In the genomic region with DNA sequence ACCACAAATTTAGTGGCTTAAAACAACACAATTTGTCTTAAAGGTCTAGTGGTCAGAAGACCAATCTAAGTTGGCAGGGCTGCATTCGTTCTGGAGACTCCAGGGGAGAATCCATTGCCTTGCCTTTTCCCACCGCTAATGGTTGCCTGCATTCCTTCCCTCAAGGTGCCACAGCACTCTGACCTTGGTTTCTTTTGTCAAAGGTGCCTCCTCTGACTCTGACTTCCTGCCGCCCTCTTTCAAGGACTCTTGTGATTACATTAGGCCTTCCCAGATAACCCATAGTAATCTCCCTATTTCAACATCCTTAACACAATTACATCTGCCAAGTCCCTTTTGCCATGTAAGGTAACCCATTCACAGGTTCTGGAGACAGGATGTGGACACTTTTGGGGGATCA, we compare ENCODE assay signal across 16 cellular contexts.
DNase-seq lines count a peak whose midpoint lies in the region; ATAC-seq and TF ChIP-seq lines count a peak whose summit lies in the region.
"Had no signal": no experiment of that assay in that cellular context is flagged by ENCODE, and none has a peak within 500 bp of the region (broad histone marks: within the 10 kb centered on the region; RNA-seq: fewer than 3 reads in every experiment).

No MANE protein-coding gene starts in this region.

- no peaks in the 10 kb centered on the region for H4K20me1 ChIP-seq in H9 (ENCODE audit: control insufficient read depth, insufficient read depth, insufficient read length)

- no peaks in the 10 kb centered on the region for H3K27me3 ChIP-seq in H9 (ENCODE audit: insufficient read depth, low read length)
- H3K27me3 ChIP-seq: SJCRH30 had no signal

- no peaks in the 10 kb centered on the region for H3K23me2 ChIP-seq in H9 (ENCODE audit: insufficient read length, low read depth, low read length, poor library complexity, severe bottlenecking)

- no peak overlapping the region for H3K18ac ChIP-seq in H9 (ENCODE audit: insufficient read length, low read depth, low read length)

- no peaks in the 10 kb centered on the region for H3K9me3 ChIP-seq in H9 (ENCODE audit: control insufficient read depth, low read depth, low read length)
- H3K9me3 ChIP-seq: SJCRH30 had no signal

- no peak overlapping the region for H3K23ac ChIP-seq in H9 (ENCODE audit: insufficient read length, low read depth, low read length)

- H2BK120ac ChIP-seq in H9 (ENCODE audit: low read depth, low read length, poor library complexity, severe bottlenecking) = no peak overlapping the region

- H2BK12ac ChIP-seq in H9 (ENCODE audit: insufficient read length, low read depth, low read length) = no peak overlapping the region

- H3K79me1 ChIP-seq in H9 (ENCODE audit: insufficient read depth, low read depth, low read length, poor library complexity, severe bottlenecking) = no peaks in the 10 kb centered on the region

- H3K56ac ChIP-seq in H9 (ENCODE audit: insufficient read length, low read depth, low read length) = no peak overlapping the region

- H3K4me1 ChIP-seq in H9 (ENCODE audit: insufficient read depth, low read length) = no peaks in the 10 kb centered on the region; the same call in 1 of the 2 replicates
- H3K4me1 ChIP-seq: SJCRH30 had no signal

- H3K36me3 Mint-ChIP-seq in H9 (ENCODE audit: insufficient read depth in 1 of 3, low read depth in 3 of 3) (peaks cover 2 to 8% (median 6%) of the 10 kb centered on the region in 3 experiments; a peak in 5 of 7 replicates), WTC11 (peaks cover 15% of the 10 kb centered on the region)
- H3K36me3 Mint-ChIP-seq: IgD-negative memory B cell had no signal

- POLR2A ChIA-PET in WTC11 (lab: Charles Lee) = no interaction called here

- H3K4me3 Mint-ChIP-seq in H9 = no peak overlapping the region
- H3K4me3 Mint-ChIP-seq in WTC11 = no peak overlapping the region
- H3K4me3 Mint-ChIP-seq: IgD-negative memory B cell had no signal

- H4K5ac ChIP-seq in H9 (ENCODE audit: insufficient read length, low read depth, low read length) = no peak overlapping the region

- TF ChIP-seq CTCF in H9 (conservative IDR thresholded peaks at IDR 0.05) (no peak), WTC11 (IDR thresholded peaks at IDR 0.05) (no peak)

- peak; percentile 97 for ATAC-seq in WTC11
- no peak for ATAC-seq in left colon
- no peak for ATAC-seq in GM19463 (IDR thresholded peaks at IDR 0.05; ENCODE audit: unreplicated experiment)

- H4K91ac ChIP-seq in H9 (ENCODE audit: insufficient read length, low read depth, low read length) = no peak overlapping the region

- no peak overlapping the region for H3K4ac ChIP-seq in H9 (ENCODE audit: low read depth, low read length)

- DNase-seq in H9 = peak; percentile 62
- peak; percentile 21 for DNase-seq in WTC11 (ENCODE audit: low spot score)
- peak; percentile 14 for DNase-seq in iPS-NIHi11 (ENCODE audit: low spot score)
- no peak for DNase-seq in left colon
- no peak for DNase-seq in SW480 (ENCODE audit: low spot score)
- DNase-seq in Kasumi-1 (lab: John Stamatoyannopoulos, UW) = no peak
- DNase-seq: EL, GOT3, NCI-H1417 treated with DMSO at 0.1 percent for 48 hours, NCI-H1930, NCI-H748 treated with DMSO at 0.1 percent for 48 hours, PC-9, SJCRH30 had no signal

- H3K14ac ChIP-seq in H9 (ENCODE audit: insufficient read depth, low read length) = no peak overlapping the region

- H3K27ac ChIP-seq in H9 (ENCODE audit: insufficient read length, low read depth, low read length) = no peak overlapping the region
- H3K27ac ChIP-seq: C4-2B, PC-9, SJCRH30 had no signal

- H2BK5ac ChIP-seq in H9 (ENCODE audit: insufficient read length, low read length) = no peak overlapping the region

- no peak overlapping the region for H2AK5ac ChIP-seq in H9 (ENCODE audit: insufficient read length, low read length)

- intact Hi-C loops in left colon (cut with DNase I, micrococcal nuclease) = no loop called here

- H3K4me2 ChIP-seq in H9 (ENCODE audit: insufficient read depth, insufficient read length, low read length) = no peak overlapping the region
- H3K4me2 ChIP-seq: PC-9 had no signal

- no CpG with 5 or more reads among the region's 3 CpGs for WGBS in H9 (ENCODE audit: extremely low coverage, insufficient read length, low lambda C conversion rate)

- no peak overlapping the region for H2AFZ ChIP-seq in H9 (ENCODE audit: low read length)
- H2AFZ ChIP-seq: PC-9 had no signal

- H2BK15ac ChIP-seq in H9 (ENCODE audit: low read depth, low read length) = no peak overlapping the region

- H3K27me3 Mint-ChIP-seq in H9 (ENCODE audit: low read depth) = no peaks in the 10 kb centered on the region
- H3K27me3 Mint-ChIP-seq in WTC11 (ENCODE audit: low read depth) = no peaks in the 10 kb centered on the region
- H3K27me3 Mint-ChIP-seq: IgD-negative memory B cell had no signal

- H3K9me3 Mint-ChIP-seq in H9 = peaks cover 8 to 11% of the 10 kb centered on the region in 2 experiments
- peaks cover 28% of the 10 kb centered on the region for H3K9me3 Mint-ChIP-seq in WTC11

- H3K79me2 ChIP-seq in H9 (ENCODE audit: insufficient read depth, low read length) = no peaks in the 10 kb centered on the region

- H2BK20ac ChIP-seq in H9 (ENCODE audit: low read depth, low read length, poor library complexity, severe bottlenecking) = no peak overlapping the region

- CTCF ChIA-PET in WTC11 (lab: Charles Lee) = no interaction called here

- H3K27ac Mint-ChIP-seq in H9 (peak overlapping the region; percentile 4 to 72 (median 56); a peak in 3 of 7 replicates), WTC11 (peak overlapping the region; percentile 83)
- H3K27ac Mint-ChIP-seq: IgD-negative memory B cell had no signal

- H4K8ac ChIP-seq in H9 (replicated peaks; ENCODE audit: insufficient read length, low read depth, low read length) = no peak overlapping the region

- peaks cover 14 to 20% of the 10 kb centered on the region in 2 experiments for H3K4me1 Mint-ChIP-seq in H9
- H3K4me1 Mint-ChIP-seq in WTC11 = peaks cover 48% of the 10 kb centered on the region

- H3K9ac ChIP-seq in H9 (ENCODE audit: extremely low read depth, insufficient read length, low read length) = no peak overlapping the region

- no peak overlapping the region for H3T11ph ChIP-seq in H9 (ENCODE audit: low read length)

TF ChIP-seq in WTC11, 78 proteins besides CTCF, POLR2A, EP300 and RAD21:
- TF ChIP-seq IRF2 (CRISPR knock-in tag; IDR thresholded peaks at IDR 0.05; ENCODE audit: borderline replicate concordance, low read depth) (no peak), ESRRA (CRISPR knock-in tag; IDR thresholded peaks at IDR 0.05; ENCODE audit: borderline replicate concordance) (no peak), MXD4 (CRISPR knock-in tag; IDR thresholded peaks at IDR 0.05; ENCODE audit: borderline replicate concordance) (no peak), OVOL2 (CRISPR knock-in tag; IDR thresholded peaks at IDR 0.05; ENCODE audit: borderline replicate concordance) (no peak), ZBTB21 (CRISPR knock-in tag; IDR thresholded peaks at IDR 0.05; ENCODE audit: borderline replicate concordance) (no peak), ZNF138 (CRISPR knock-in tag; conservative IDR thresholded peaks at IDR 0.05) (no peak), GABPB1 (CRISPR knock-in tag; IDR thresholded peaks at IDR 0.05) (no peak)

Comparison
In these comparisons a context has a peak if more than half of its experiments do, and no peak if none do; other contexts are left out.
1. DNase-seq: peak in H9 (single experiment), WTC11 (single experiment) and iPS-NIHi11 (single experiment); none in left colon (0 of 2), SW480 (single experiment) and Kasumi-1 (0 of 2).